In genomic region chr1:33446590-33446989, GRCh38 we compare ENCODE assay signal across 24 cellular contexts. TPM values are rescaled to one million over a fixed set of nuclear protein-coding genes. Genes with fewer than 3 reads are reported as not detected.
DNase-seq lines count a peak whose midpoint lies in the region; ATAC-seq, FAIRE-seq and TF ChIP-seq lines count a peak whose summit lies in the region.
"Had no signal": no experiment of that assay in that cellular context is flagged by ENCODE, and none has a peak within 500 bp of the region (broad histone marks: within the 10 kb centered on the region; RNA-seq: fewer than 3 reads in every experiment).

No MANE protein-coding gene starts in this region.

- in situ Hi-C loops in HepG2 (cut with HindIII; ENCODE audit: extremely low pct_ligation_motif_present, low pct_unique_long_range_greater_than_20kb) = no loop called here

- H3K9me3 Mint-ChIP-seq in activated CD4-positive, alpha-beta T cell treated with anti-CD3 and anti-CD28 coated beads for 36 hours (ENCODE audit: low read depth) = no peaks in the 10 kb centered on the region
- H3K9me3 Mint-ChIP-seq in stimulated activated naive CD8-positive, alpha-beta T cell treated with anti-CD3 and anti-CD28 coated beads, Interleukin-15, amount 100 ng/mL, for 72 hours = no peaks in the 10 kb centered on the region

- H3K9ac ChIP-seq in HepG2 (ENCODE audit: insufficient read depth, low read depth, low read length) = no peak overlapping the region
- H3K9ac ChIP-seq: GM23248 had no signal

- no peak overlapping the region for H3K4me3 Mint-ChIP-seq in activated CD4-positive, alpha-beta T cell treated with anti-CD3 and anti-CD28 coated beads for 36 hours
- no peak overlapping the region for H3K4me3 Mint-ChIP-seq in stimulated activated naive CD8-positive, alpha-beta T cell treated with anti-CD3 and anti-CD28 coated beads, Interleukin-15, amount 100 ng/mL, for 72 hours
- H3K4me3 Mint-ChIP-seq: CD14-positive monocyte had no signal

- ATAC-seq in activated CD4-positive, alpha-beta T cell treated with anti-CD3 and anti-CD28 coated beads for 36 hours = peak; percentile 42
- ATAC-seq in HepG2 (no peak), right lobe of liver (no peak), foreskin keratinocyte (peak; percentile 24)
- ATAC-seq in stimulated activated naive CD8-positive, alpha-beta T cell treated with anti-CD3 and anti-CD28 coated beads, Interleukin-15, amount 100 ng/mL, for 72 hours = peak; percentile 91
- no peak for ATAC-seq in activated CD4-positive, CD25-positive, alpha-beta regulatory T cell treated with anti-CD3 and anti-CD28 coated beads, Interleukin-2, amount 50 U/mL, for 24 hours

- H3K4me2 ChIP-seq in HepG2 (ENCODE audit: low read depth, low read length) = no peak overlapping the region

- no peaks in the 10 kb centered on the region for H3K4me1 ChIP-seq in HepG2 (ENCODE audit: insufficient read depth, low read length)
- H3K4me1 ChIP-seq in right lobe of liver = no peaks in the 10 kb centered on the region
- peaks cover 13% of the 10 kb centered on the region for H3K4me1 ChIP-seq in foreskin keratinocyte
- H3K4me1 ChIP-seq: HAP-1 had no signal

- no peak for TF ChIP-seq CTCF in HepG2 (CRISPR knock-in tag; IDR thresholded peaks at IDR 0.05)
- no peak for TF ChIP-seq CTCF in right lobe of liver (IDR thresholded peaks at IDR 0.05)
- no peak for TF ChIP-seq CTCF in foreskin keratinocyte (conservative IDR thresholded peaks at IDR 0.05)

- TF ChIP-seq EP300 in HepG2 (IDR thresholded peaks at IDR 0.05; ENCODE audit: low read depth in 2 of 2, low read length in 2 of 2) = no peak
- TF ChIP-seq EP300 in HepG2 (CRISPR knock-in tag; IDR thresholded peaks at IDR 0.05; ENCODE audit: borderline replicate concordance) = no peak

- H3K36me3 ChIP-seq in HepG2 (replicated peaks in 1 of 2; ENCODE audit: control insufficient read depth in 1 of 2, insufficient read depth in 2 of 2, low read length in 2 of 2) = no peaks in the 10 kb centered on the region
- no peaks in the 10 kb centered on the region for H3K36me3 ChIP-seq in right lobe of liver
- H3K36me3 ChIP-seq: HAP-1 had no signal

- no TSS peak for BruUV-seq in HepG2 (replicated peaks; lab: Mats Ljungman, UMichigan)

- H3K79me2 ChIP-seq in HepG2 (ENCODE audit: insufficient read depth, low read length) = no peaks in the 10 kb centered on the region

- H3K9me3 ChIP-seq in HepG2 (ENCODE audit: low read length) (no peaks in the 10 kb centered on the region), right lobe of liver (no peaks in the 10 kb centered on the region)
- H3K9me3 ChIP-seq: HAP-1 had no signal

- no peak for FAIRE-seq in HepG2 (lab: Jason Lieb, UNC)
- FAIRE-seq: GM19239 had no signal

- DNase-seq in activated CD4-positive, alpha-beta T cell treated with anti-CD3 and anti-CD28 coated beads for 36 hours = peak; percentile 7
- no peak for DNase-seq in activated CD4-positive, alpha-beta T cell treated with anti-CD3 and anti-CD28 coated beads for 1 hour
- DNase-seq in HepG2 (ENCODE audit: low spot score) = no peak
- DNase-seq in right lobe of liver = no peak
- DNase-seq in foreskin keratinocyte = no peak
- DNase-seq in stimulated activated naive CD8-positive, alpha-beta T cell treated with anti-CD3 and anti-CD28 coated beads, Interleukin-15, amount 100 ng/mL, for 72 hours = peak in 1 of 2 donors; percentile 26
- no peak for DNase-seq in NCI-H2227 (lab: John Stamatoyannopoulos, UW; ENCODE audit: unreplicated experiment)
- DNase-seq: COR-L47, DMS 273 treated with DMSO at 0.1 percent for 48 hours, DND-41, GM23248, MM.1S, NCI-H1092, NCI-H146, NCI-H2029 treated with DMSO at 0.1 percent for 48 hours, NCI-H2171, NCI-H510A, NCI-H774, SHP77 had no signal

- TF ChIP-seq RAD21 in HepG2 (CRISPR knock-in tag; IDR thresholded peaks at IDR 0.05) = no peak

- no peak overlapping the region for H3K27ac ChIP-seq in HepG2 (ENCODE audit: extremely low read length, insufficient read depth, low read length)
- no peak overlapping the region for H3K27ac ChIP-seq in right lobe of liver
- H3K27ac ChIP-seq in foreskin keratinocyte = no peak overlapping the region
- H3K27ac ChIP-seq: 22Rv1, GM23248 had no signal

- H3K36me3 Mint-ChIP-seq in activated CD4-positive, alpha-beta T cell treated with anti-CD3 and anti-CD28 coated beads for 36 hours (ENCODE audit: low read depth) = no peaks in the 10 kb centered on the region
- H3K36me3 Mint-ChIP-seq: CD14-positive monocyte had no signal

- no peaks in the 10 kb centered on the region for H3K4me1 Mint-ChIP-seq in activated CD4-positive, alpha-beta T cell treated with anti-CD3 and anti-CD28 coated beads for 36 hours
- no peaks in the 10 kb centered on the region for H3K4me1 Mint-ChIP-seq in stimulated activated naive CD8-positive, alpha-beta T cell treated with anti-CD3 and anti-CD28 coated beads, Interleukin-15, amount 100 ng/mL, for 72 hours

- no peak for TF ChIP-seq POLR2A in HepG2 (IDR thresholded peaks at IDR 0.05; ENCODE audit: insufficient read depth in 1 of 2, low read depth in 2 of 2, low read length in 2 of 2)
- TF ChIP-seq POLR2A in right lobe of liver (IDR thresholded peaks at IDR 0.05) = no peak

- intact Hi-C loops in activated CD4-positive, alpha-beta T cell treated with anti-CD3 and anti-CD28 coated beads for 36 hours (cut with DNase I, micrococcal nuclease) = no loop called here
- intact Hi-C loops in HepG2 (cut with micrococcal nuclease; ENCODE audit: unreplicated experiment) = no loop called here
- intact Hi-C loops in right lobe of liver (cut with DNase I) = no loop called here

- CTCF ChIA-PET in activated CD4-positive, alpha-beta T cell treated with anti-CD3 and anti-CD28 coated beads for 36 hours (lab: Charles Lee) = interaction anchor here (0.8 to 1.3 kb wide), 3 partner anchors 8 to 151 kb away, joined by 3 read pairs; no protein-coding TSS in a partner anchor
- CTCF ChIA-PET in HepG2 (lab: Yijun Ruan, JAX; ENCODE audit: low intra/inter-chr PET ratio, low total read pairs) = no interaction called here

- peaks cover 12% of the 10 kb centered on the region for H3K27me3 Mint-ChIP-seq in activated CD4-positive, alpha-beta T cell treated with anti-CD3 and anti-CD28 coated beads for 36 hours
- H3K27me3 Mint-ChIP-seq in stimulated activated naive CD8-positive, alpha-beta T cell treated with anti-CD3 and anti-CD28 coated beads, Interleukin-15, amount 100 ng/mL, for 72 hours = peaks cover 39% of the 10 kb centered on the region

- H3K4me3 ChIP-seq in HepG2 (replicated peaks in 1 of 3; ENCODE audit: insufficient read depth in 1 of 3, low read depth in 2 of 3, low read length in 3 of 3) (no peak overlapping the region), right lobe of liver (no peak overlapping the region)
- H3K4me3 ChIP-seq: GM23248, HAP-1 had no signal

- whole genome bisulfite sequencing in HepG2 (ENCODE audit: low lambda C conversion rate) = 43% methylated on average over 3 of the region's 3 CpGs
- WGBS in right lobe of liver (ENCODE audit: insufficient coverage, low coverage, low lambda C conversion rate, missing lambda C conversion rate) = 100% methylated on average over 1 of the region's 3 CpGs

- POLR2A ChIA-PET in activated CD4-positive, alpha-beta T cell treated with anti-CD3 and anti-CD28 coated beads for 36 hours (lab: Charles Lee) = no interaction called here
- POLR2A ChIA-PET in HepG2 (lab: Yijun Ruan, JAX) = no interaction called here

- no peaks in the 10 kb centered on the region for H4K20me1 ChIP-seq in HepG2 (ENCODE audit: insufficient read depth, low read length)

- no peak overlapping the region for H2AFZ ChIP-seq in HepG2 (ENCODE audit: low read length)
- H2AFZ ChIP-seq: GM23248 had no signal

- no peak overlapping the region for H3K27ac Mint-ChIP-seq in activated CD4-positive, alpha-beta T cell treated with anti-CD3 and anti-CD28 coated beads for 36 hours
- H3K27ac Mint-ChIP-seq in stimulated activated naive CD8-positive, alpha-beta T cell treated with anti-CD3 and anti-CD28 coated beads, Interleukin-15, amount 100 ng/mL, for 72 hours = no peak overlapping the region
- H3K27ac Mint-ChIP-seq: CD14-positive monocyte had no signal

- H3K27me3 ChIP-seq in HepG2 (ENCODE audit: control insufficient read depth in 1 of 2, insufficient read depth in 2 of 2, low read length in 2 of 2) (peaks cover 1 to 15% of the 10 kb centered on the region in 2 experiments; a peak in 3 of 5 replicates), right lobe of liver (no peaks in the 10 kb centered on the region), foreskin keratinocyte (no peaks in the 10 kb centered on the region)

RNA-seq across cellular contexts. Expression of gene PHC2, which starts 15.7 kb away (rescaled TPM):
- 10 to 100 TPM; 23.8 to 28.4 TPM for total RNA-seq in activated CD4-positive, alpha-beta T cell treated with anti-CD3 and anti-CD28 coated beads for 36 hours
- 52.5 and 53.5 TPM in 2 replicates for total RNA-seq in HepG2 (2016; rRNA removed; fragmentation: Illumina TruSeq; extraction: Trizol)
- 37.8 and 42.1 TPM in 2 replicates for total RNA-seq in HepG2 (2016; cell fraction: cytosol; rRNA removed; fragmentation: Illumina TruSeq; extraction: Trizol; ENCODE audit: low read depth)
- total RNA-seq in HepG2 (2016; cell fraction: insoluble cytoplasmic fraction; rRNA removed; fragmentation: Illumina TruSeq; extraction: Trizol) = 44.7 and 53.5 TPM in 2 replicates
- total RNA-seq in HepG2 (2016; cell fraction: membrane; rRNA removed; fragmentation: Illumina TruSeq; extraction: Trizol) = 102 and 120 TPM in 2 replicates
- total RNA-seq in HepG2 (2016; cell fraction: nucleus; rRNA removed; fragmentation: Illumina TruSeq; extraction: Trizol) = 27.9 and 32.8 TPM in 2 replicates
- 84.9 and 100 TPM in 2 replicates for polyA plus RNA-seq in HepG2 (2011; rRNA removed)
- polyA plus RNA-seq in HepG2 (2011; cell fraction: cytosol; rRNA removed) = 86.4 and 90.4 TPM in 2 replicates
- polyA plus RNA-seq in HepG2 (2011; cell fraction: nucleus; rRNA removed) = 83.8 and 90.8 TPM in 2 replicates
- 70.9 and 73.7 TPM in 2 replicates for polyA plus RNA-seq in HepG2 (2012)
- polyA plus RNA-seq in HepG2 (2016; cell fraction: cytosol; fragmentation: Illumina TruSeq; extraction: Trizol; ENCODE audit: low read depth) = 41.6 and 55.3 TPM in 2 replicates
- polyA plus RNA-seq in HepG2 (2016; cell fraction: insoluble cytoplasmic fraction; fragmentation: Illumina TruSeq; extraction: Trizol; ENCODE audit: low read depth) = 61.1 and 69.9 TPM in 2 replicates
- polyA plus RNA-seq in HepG2 (2016; cell fraction: membrane; fragmentation: Illumina TruSeq; extraction: Trizol; ENCODE audit: low read depth) = 98.3 and 114 TPM in 2 replicates
- 62.2 and 63.0 TPM in 2 replicates for polyA plus RNA-seq in HepG2 (2016; cell fraction: nucleus; fragmentation: Illumina TruSeq; extraction: Trizol; ENCODE audit: insufficient read depth, low read depth)
- 24.7 and 72.3 TPM in 2 replicates for polyA minus RNA-seq in HepG2 (2011; rRNA and poly(A)+ RNA removed; ENCODE audit: low replicate concordance)
- 33.1 and 41.3 TPM in 2 replicates for polyA minus RNA-seq in HepG2 (2011; cell fraction: cytosol; rRNA and poly(A)+ RNA removed)
- 23.3 and 28.7 TPM in 2 replicates for polyA minus RNA-seq in HepG2 (2011; cell fraction: nucleus; rRNA and poly(A)+ RNA removed)
- 10 to 100 TPM; 49.3 to 86.5 (median 66.8) TPM for total RNA-seq in right lobe of liver
- 98.4 and 117 TPM in 2 replicates for total RNA-seq in foreskin keratinocyte
- polyA plus RNA-seq in foreskin keratinocyte = 94.9 and 98.7 TPM in 2 replicates

RNA-seq across cellular contexts. Expression of gene ZSCAN20, which starts 25.9 kb away (rescaled TPM):
- total RNA-seq in activated CD4-positive, alpha-beta T cell treated with anti-CD3 and anti-CD28 coated beads for 36 hours = 1 to 10 TPM; 3.4 to 5.4 TPM
- total RNA-seq in HepG2 (2016; rRNA removed; fragmentation: Illumina TruSeq; extraction: Trizol) (2.8 TPM in 2 replicates), right lobe of liver (1 to 10 TPM in 4 of 6 experiments, under 1 TPM in 2; 0.81 to 2.7 (median 1.4) TPM), foreskin keratinocyte (4.7 and 4.8 TPM in 2 replicates)
- total RNA-seq in HepG2 (2016; cell fraction: cytosol; rRNA removed; fragmentation: Illumina TruSeq; extraction: Trizol; ENCODE audit: low read depth) = 0.40 and 0.44 TPM in 2 replicates
- 2.6 and 2.9 TPM in 2 replicates for total RNA-seq in HepG2 (2016; cell fraction: insoluble cytoplasmic fraction; rRNA removed; fragmentation: Illumina TruSeq; extraction: Trizol)
- total RNA-seq in HepG2 (2016; cell fraction: membrane; rRNA removed; fragmentation: Illumina TruSeq; extraction: Trizol) = 0.69 and 1.1 TPM in 2 replicates
- total RNA-seq in HepG2 (2016; cell fraction: nucleus; rRNA removed; fragmentation: Illumina TruSeq; extraction: Trizol) = 3.5 and 4.5 TPM in 2 replicates
- polyA plus RNA-seq in HepG2 (2011; rRNA removed) (1.1 and 1.3 TPM in 2 replicates), foreskin keratinocyte (0.56 and 0.59 TPM in 2 replicates)
- 0.56 and 0.94 TPM in 2 replicates for polyA plus RNA-seq in HepG2 (2011; cell fraction: cytosol; rRNA removed)
- polyA plus RNA-seq in HepG2 (2011; cell fraction: nucleus; rRNA removed) = 3.0 TPM in 2 replicates
- 1.1 and 1.6 TPM in 2 replicates for polyA plus RNA-seq in HepG2 (2012)
- polyA plus RNA-seq in HepG2 (2016; cell fraction: cytosol; fragmentation: Illumina TruSeq; extraction: Trizol; ENCODE audit: low read depth) = 0.07 and 0.16 TPM in 2 replicates
- 0.71 and 0.93 TPM in 2 replicates for polyA plus RNA-seq in HepG2 (2016; cell fraction: insoluble cytoplasmic fraction; fragmentation: Illumina TruSeq; extraction: Trizol; ENCODE audit: low read depth)
- 0.31 and 0.36 TPM in 2 replicates for polyA plus RNA-seq in HepG2 (2016; cell fraction: membrane; fragmentation: Illumina TruSeq; extraction: Trizol; ENCODE audit: low read depth)
- polyA plus RNA-seq in HepG2 (2016; cell fraction: nucleus; fragmentation: Illumina TruSeq; extraction: Trizol; ENCODE audit: insufficient read depth, low read depth) = 3.3 and 4.0 TPM in 2 replicates
- 3.6 and 6.6 TPM in 2 replicates for polyA minus RNA-seq in HepG2 (2011; rRNA and poly(A)+ RNA removed; ENCODE audit: low replicate concordance)
- 1.8 and 2.0 TPM in 2 replicates for polyA minus RNA-seq in HepG2 (2011; cell fraction: cytosol; rRNA and poly(A)+ RNA removed)
- 4.9 and 6.6 TPM in 2 replicates for polyA minus RNA-seq in HepG2 (2011; cell fraction: nucleus; rRNA and poly(A)+ RNA removed)

Comparison
In these comparisons a context has a peak if more than half of its experiments do, and no peak if none do; other contexts are left out.
1. ATAC-seq: peak in activated CD4-positive, alpha-beta T cell treated with anti-CD3 and anti-CD28 coated beads for 36 hours (single experiment), foreskin keratinocyte (single experiment) and stimulated activated naive CD8-positive, alpha-beta T cell treated with anti-CD3 and anti-CD28 coated beads, Interleukin-15, amount 100 ng/mL, for 72 hours (single experiment); none in HepG2 (single experiment), right lobe of liver (0 of 4) and activated CD4-positive, CD25-positive, alpha-beta regulatory T cell treated with anti-CD3 and anti-CD28 coated beads, Interleukin-2, amount 50 U/mL, for 24 hours (0 of 2).